ENCODE assay signal across 19 cellular contexts in genomic region chr2:110099471-110100225, GRCh38. TPM values are rescaled to one million over a fixed set of nuclear protein-coding genes. Genes with fewer than 3 reads are reported as not detected.
DNase-seq lines count a peak whose midpoint lies in the region; ATAC-seq and TF ChIP-seq lines count a peak whose summit lies in the region.
"Had no signal": no experiment of that assay in that cellular context is flagged by ENCODE, and none has a peak within 500 bp of the region (broad histone marks: within the 10 kb centered on the region; RNA-seq: fewer than 3 reads in every experiment).

No MANE protein-coding gene starts in this region.

- TF ChIP-seq CTCF in endodermal cell (conservative IDR thresholded peaks at IDR 0.05): no peak
- TF ChIP-seq CTCF in neural progenitor cell (IDR thresholded peaks at IDR 0.05): no peak
- no peak for TF ChIP-seq CTCF in type B pancreatic cell (conservative IDR thresholded peaks at IDR 0.05)

- H3K4me3 ChIP-seq in endodermal cell (ENCODE audit: low read length): no peak overlapping the region
- H3K4me3 ChIP-seq in neural progenitor cell: no peak overlapping the region
- H3K4me3 ChIP-seq in HAP-1: no peak overlapping the region

- H3K27me3 Mint-ChIP-seq in endodermal cell (ENCODE audit: insufficient read depth) (peaks cover 1% of the 10 kb centered on the region), neural progenitor cell (ENCODE audit: insufficient read depth, low read depth) (peaks cover 6% of the 10 kb centered on the region), type B pancreatic cell (peaks cover 3% of the 10 kb centered on the region)
- peaks cover 22% of the 10 kb centered on the region for H3K27me3 Mint-ChIP-seq in activated T-cell treated with anti-CD3 and anti-CD28 coated beads, Interleukin-2, amount 50 U/mL, for 72 hours (ENCODE audit: low read depth)

- H3K4me1 ChIP-seq in endodermal cell (ENCODE audit: control insufficient read depth, insufficient read depth, low read length) (no peaks in the 10 kb centered on the region), neural progenitor cell (no peaks in the 10 kb centered on the region), HAP-1 (no peaks in the 10 kb centered on the region)

- no peak for ATAC-seq in GM21737 (IDR thresholded peaks at IDR 0.05; ENCODE audit: unreplicated experiment)
- ATAC-seq in activated T-cell treated with anti-CD3 and anti-CD28 coated beads, Interleukin-2, amount 50 U/mL, for 72 hours (replicated peaks in 1 of 2): no peak
- ATAC-seq: T-helper 17 cell had no signal

- H3K27ac ChIP-seq in endodermal cell (ENCODE audit: low read depth, low read length) (no peak overlapping the region), neural progenitor cell (no peak overlapping the region)
- H3K27ac ChIP-seq: 22Rv1 had no signal

- H3K9me3 Mint-ChIP-seq in endodermal cell (no peaks in the 10 kb centered on the region), neural progenitor cell (peaks cover 2% of the 10 kb centered on the region), type B pancreatic cell (peaks cover 6% of the 10 kb centered on the region)
- peaks cover 0 to 2% of the 10 kb centered on the region in 2 donors for H3K9me3 Mint-ChIP-seq in activated T-cell treated with anti-CD3 and anti-CD28 coated beads, Interleukin-2, amount 50 U/mL, for 72 hours
- H3K9me3 Mint-ChIP-seq: activated CD4-positive, alpha-beta memory T cell treated with anti-CD3 and anti-CD28 coated beads, Interleukin-2, amount 10 ng/mL, durations not matched to agents 7 days and 5 days; activated naive CD4-positive, alpha-beta T cell treated with anti-CD3 and anti-CD28 coated beads for 36 hours had no signal

- H3K4me1 Mint-ChIP-seq in endodermal cell: no peaks in the 10 kb centered on the region
- peaks cover 5% of the 10 kb centered on the region for H3K4me1 Mint-ChIP-seq in neural progenitor cell
- peaks cover 27% of the 10 kb centered on the region for H3K4me1 Mint-ChIP-seq in type B pancreatic cell (ENCODE audit: unreplicated experiment)
- H3K4me1 Mint-ChIP-seq in activated T-cell treated with anti-CD3 and anti-CD28 coated beads, Interleukin-2, amount 50 U/mL, for 72 hours (ENCODE audit: low read depth): peaks cover 16% of the 10 kb centered on the region

- H3K9me3 ChIP-seq in endodermal cell (ENCODE audit: control insufficient read depth, low read length): no peaks in the 10 kb centered on the region
- H3K9me3 ChIP-seq in neural progenitor cell (ENCODE audit: low read depth): no peaks in the 10 kb centered on the region
- no peaks in the 10 kb centered on the region for H3K9me3 ChIP-seq in HAP-1

- H3K36me3 ChIP-seq in endodermal cell (ENCODE audit: control insufficient read depth, insufficient read depth, low read length) (no peaks in the 10 kb centered on the region), neural progenitor cell (no peaks in the 10 kb centered on the region), HAP-1 (replicated peaks) (no peaks in the 10 kb centered on the region)

- DNase-seq in activated effector memory CD4-positive, alpha-beta T cell treated with anti-CD3 and anti-CD28 coated beads, Interleukin-2, amount 50 U/mL, for 16 hours: peak; percentile 39
- DNase-seq in activated effector memory CD4-positive, alpha-beta T cell treated with Interleukin-2 at 50 U/mL for 16 hours: no peak
- peak; percentile 28 for DNase-seq in endodermal cell
- no peak for DNase-seq in neural progenitor cell (ENCODE audit: low spot score)
- DNase-seq in type B pancreatic cell (ENCODE audit: extremely low spot score, unreplicated experiment): peak; percentile 2
- no peak for DNase-seq in HAP-1 (ENCODE audit: low spot score in 2 of 2)
- DNase-seq in activated T-cell treated with anti-CD3 and anti-CD28 coated beads, Interleukin-2, amount 50 U/mL, for 72 hours: no peak
- DNase-seq: activated CD4-positive, alpha-beta memory T cell treated with anti-CD3 and anti-CD28 coated beads, Interleukin-2, amount 10 ng/mL, durations not matched to agents 7 days and 5 days; activated naive CD4-positive, alpha-beta T cell treated with anti-CD3 and anti-CD28 coated beads for 36 hours; Kasumi-1; NCI-H1092 treated with DMSO at 0.1 percent for 48 hours; NCI-H2107; NCI-H526 treated with DMSO at 0.1 percent for 48 hours; T-helper 17 cell; trophoblast cell had no signal

- no peak overlapping the region for H3K4me2 ChIP-seq in neural progenitor cell

- no peak overlapping the region for H3K4me3 Mint-ChIP-seq in endodermal cell
- H3K4me3 Mint-ChIP-seq in neural progenitor cell: no peak overlapping the region
- peak overlapping the region; percentile 22 for H3K4me3 Mint-ChIP-seq in type B pancreatic cell
- no peak overlapping the region for H3K4me3 Mint-ChIP-seq in activated T-cell treated with anti-CD3 and anti-CD28 coated beads, Interleukin-2, amount 50 U/mL, for 72 hours
- H3K4me3 Mint-ChIP-seq: activated CD4-positive, alpha-beta memory T cell treated with anti-CD3 and anti-CD28 coated beads, Interleukin-2, amount 10 ng/mL, durations not matched to agents 7 days and 5 days; activated naive CD4-positive, alpha-beta T cell treated with anti-CD3 and anti-CD28 coated beads for 36 hours; T-helper 17 cell had no signal

- in situ Hi-C loops in HAP-1 (cut with MboI; ENCODE audit: low sequenced_read_pairs): no loop called here

- H3K79me2 ChIP-seq in neural progenitor cell (ENCODE audit: low read depth): no peaks in the 10 kb centered on the region

- H3K27me3 ChIP-seq in endodermal cell (ENCODE audit: control insufficient read depth, insufficient read depth, low read length, poor library complexity, severe bottlenecking): no peaks in the 10 kb centered on the region
- H3K27me3 ChIP-seq in neural progenitor cell: no peaks in the 10 kb centered on the region
- no peaks in the 10 kb centered on the region for H3K27me3 ChIP-seq in HAP-1 (ENCODE audit: low read depth)

- no peak overlapping the region for H2AFZ ChIP-seq in neural progenitor cell (replicated peaks)

- no peaks in the 10 kb centered on the region for H3K36me3 Mint-ChIP-seq in endodermal cell (ENCODE audit: low read depth)
- no peaks in the 10 kb centered on the region for H3K36me3 Mint-ChIP-seq in neural progenitor cell
- H3K36me3 Mint-ChIP-seq in type B pancreatic cell: peaks cover 6% of the 10 kb centered on the region
- H3K36me3 Mint-ChIP-seq in activated T-cell treated with anti-CD3 and anti-CD28 coated beads, Interleukin-2, amount 50 U/mL, for 72 hours (ENCODE audit: insufficient read depth in 2 of 2): no peaks in the 10 kb centered on the region

- no peaks in the 10 kb centered on the region for H4K20me1 ChIP-seq in neural progenitor cell (ENCODE audit: low read depth)

- H3K9ac ChIP-seq in endodermal cell (ENCODE audit: extremely low read depth, low read length, poor library complexity, severe bottlenecking): no peak overlapping the region
- H3K9ac ChIP-seq in neural progenitor cell: no peak overlapping the region

- WGBS in endodermal cell (ENCODE audit: insufficient coverage in 1 of 2, insufficient read length in 1 of 2), 2 experiments: 79 to 80% methylated on average over 3 to 10 of the region's 10 CpGs

- H3F3A ChIP-seq in neural progenitor cell (ENCODE audit: low read depth): no peaks in the 10 kb centered on the region

- H3K27ac Mint-ChIP-seq in endodermal cell (no peak overlapping the region), neural progenitor cell (peak overlapping the region; percentile 46), type B pancreatic cell (peak overlapping the region; percentile 63)
- no peak overlapping the region for H3K27ac Mint-ChIP-seq in activated T-cell treated with anti-CD3 and anti-CD28 coated beads, Interleukin-2, amount 50 U/mL, for 72 hours
- H3K27ac Mint-ChIP-seq: activated CD4-positive, alpha-beta memory T cell treated with anti-CD3 and anti-CD28 coated beads, Interleukin-2, amount 10 ng/mL, durations not matched to agents 7 days and 5 days; activated naive CD4-positive, alpha-beta T cell treated with anti-CD3 and anti-CD28 coated beads for 36 hours; T-helper 17 cell had no signal

RNA-seq across cellular contexts. Expression of gene MALL, which starts 16.0 kb away (rescaled TPM):
- total RNA-seq in endodermal cell: 1 to 10 TPM; 2.7 to 5.2 TPM
- 0.85 TPM for polyA plus RNA-seq in endodermal cell (2013, experiment 1 of 2)
- polyA plus RNA-seq in endodermal cell (2013, experiment 2 of 2): 1.2 TPM
- total RNA-seq in neural progenitor cell (ENCODE audit: low replicate concordance): 1.1 and 1.4 TPM in 2 replicates
- 82.7 and 187 TPM in 2 replicates for total RNA-seq in type B pancreatic cell (ENCODE audit: low replicate concordance)
- total RNA-seq in activated T-cell treated with anti-CD3 and anti-CD28 coated beads, Interleukin-2, amount 50 U/mL, for 72 hours: under 1 TPM in 1 of 2 donors, not detected in 1; 0.17 TPM
- total RNA-seq: activated CD4-positive, alpha-beta memory T cell treated with anti-CD3 and anti-CD28 coated beads, Interleukin-2, amount 10 ng/mL, durations not matched to agents 7 days and 5 days; SK-MEL-5 had no signal
- polyA plus RNA-seq: neural cell had no signal

Comparison
In these comparisons a context has a peak if more than half of its experiments do, and no peak if none do; other contexts are left out.
1. DNase-seq: peak in activated effector memory CD4-positive, alpha-beta T cell treated with anti-CD3 and anti-CD28 coated beads, Interleukin-2, amount 50 U/mL, for 16 hours (single experiment), endodermal cell (single experiment) and type B pancreatic cell (single experiment); none in activated effector memory CD4-positive, alpha-beta T cell treated with Interleukin-2 at 50 U/mL for 16 hours (single experiment), neural progenitor cell (single experiment), HAP-1 (0 of 2) and activated T-cell treated with anti-CD3 and anti-CD28 coated beads, Interleukin-2, amount 50 U/mL, for 72 hours (0 of 2).
2. H3K27ac Mint-ChIP-seq: peak in neural progenitor cell (single experiment) and type B pancreatic cell (single experiment); none in endodermal cell (single experiment) and activated T-cell treated with anti-CD3 and anti-CD28 coated beads, Interleukin-2, amount 50 U/mL, for 72 hours (single experiment).
3. RNA of gene MALL, which starts 16.0 kb away (total RNA-seq): 82.7 to 187 TPM in type B pancreatic cell; 2.7 to 5.2 TPM in endodermal cell, 1.1 to 1.4 TPM in neural progenitor cell and 0.17 TPM in activated T-cell treated with anti-CD3 and anti-CD28 coated beads, Interleukin-2, amount 50 U/mL, for 72 hours; every median in the first group is over 10 times any median in the second.